In genomic region chr19:40025938-40026596, GRCh38 we compare ENCODE assay signal across 1 cellular context.
TF ChIP-seq lines count a peak whose summit lies in the region.

No MANE protein-coding gene starts in this region.

TF ChIP-seq in HEK293, 187 proteins besides CTCF, POLR2A, EP300 and RAD21 (continued from another document):
- no peak; the same call in 1 of the 2 replicates for TF ChIP-seq REST (tag by site-specific recombination; IDR thresholded peaks at IDR 0.05)
- TF ChIP-seq HIC1 (tag by site-specific recombination; IDR thresholded peaks at IDR 0.05) = no peak
- no peak for TF ChIP-seq ZNF416 (tag by site-specific recombination; IDR thresholded peaks at IDR 0.05)
- no peak for TF ChIP-seq ZNF335 (tag by site-specific recombination; conservative IDR thresholded peaks at IDR 0.05)
- TF ChIP-seq ZBTB1 (tag by site-specific recombination; IDR thresholded peaks at IDR 0.05) = no peak
- TF ChIP-seq ZNF544 (tag by site-specific recombination; IDR thresholded peaks at IDR 0.05) = 0 out of 2 replicates have a peak, but pooled peaks have one; percentile 13
- TF ChIP-seq ZNF660 (tag by site-specific recombination; IDR thresholded peaks at IDR 0.05) = no peak
- TF ChIP-seq TSHZ1 (tag by site-specific recombination; IDR thresholded peaks at IDR 0.05; ENCODE audit: borderline replicate concordance) = no peak
- TF ChIP-seq ZNF548 (tag by site-specific recombination; IDR thresholded peaks at IDR 0.05) = no peak
- no peak for TF ChIP-seq ZNF629 (tag by site-specific recombination; IDR thresholded peaks at IDR 0.05)
- TF ChIP-seq ZNF354C (tag by site-specific recombination; IDR thresholded peaks at IDR 0.05; ENCODE audit: borderline replicate concordance, low read depth) = no peak
- no peak for TF ChIP-seq ZNF138 (tag by site-specific recombination; IDR thresholded peaks at IDR 0.05; ENCODE audit: borderline replicate concordance)
- no peak for TF ChIP-seq ZNF658 (tag by site-specific recombination; IDR thresholded peaks at IDR 0.05)
- TF ChIP-seq ZNF791 (tag by site-specific recombination; IDR thresholded peaks at IDR 0.05) = no peak
- no peak for TF ChIP-seq ZNF830 (tag by site-specific recombination; IDR thresholded peaks at IDR 0.05; ENCODE audit: low read depth)
- TF ChIP-seq ZEB2 (tag by site-specific recombination; IDR thresholded peaks at IDR 0.05) = no peak
- TF ChIP-seq ZSCAN16 (tag by site-specific recombination; IDR thresholded peaks at IDR 0.05) = no peak; the same call in 1 of the 2 replicates
- no peak for TF ChIP-seq ZNF350 (tag by site-specific recombination; IDR thresholded peaks at IDR 0.05)
- peak; percentile 54; the same call in 1 of the 2 replicates for TF ChIP-seq RBAK (tag by site-specific recombination; IDR thresholded peaks at IDR 0.05)
- no peak for TF ChIP-seq ZNF701 (tag by site-specific recombination; IDR thresholded peaks at IDR 0.05)
- no peak for TF ChIP-seq ZNF623 (tag by site-specific recombination; IDR thresholded peaks at IDR 0.05)
- peak; percentile 91 for TF ChIP-seq ZNF311 (tag by site-specific recombination; IDR thresholded peaks at IDR 0.05; ENCODE audit: borderline replicate concordance)
- no peak for TF ChIP-seq ZNF768 (tag by site-specific recombination; IDR thresholded peaks at IDR 0.05)
- TF ChIP-seq ZXDB (tag by site-specific recombination; IDR thresholded peaks at IDR 0.05) = no peak
- no peak for TF ChIP-seq ZFP37 (tag by site-specific recombination; IDR thresholded peaks at IDR 0.05)
- no peak for TF ChIP-seq GFI1B (tag by site-specific recombination; IDR thresholded peaks at IDR 0.05)
- TF ChIP-seq, protein P1, sequence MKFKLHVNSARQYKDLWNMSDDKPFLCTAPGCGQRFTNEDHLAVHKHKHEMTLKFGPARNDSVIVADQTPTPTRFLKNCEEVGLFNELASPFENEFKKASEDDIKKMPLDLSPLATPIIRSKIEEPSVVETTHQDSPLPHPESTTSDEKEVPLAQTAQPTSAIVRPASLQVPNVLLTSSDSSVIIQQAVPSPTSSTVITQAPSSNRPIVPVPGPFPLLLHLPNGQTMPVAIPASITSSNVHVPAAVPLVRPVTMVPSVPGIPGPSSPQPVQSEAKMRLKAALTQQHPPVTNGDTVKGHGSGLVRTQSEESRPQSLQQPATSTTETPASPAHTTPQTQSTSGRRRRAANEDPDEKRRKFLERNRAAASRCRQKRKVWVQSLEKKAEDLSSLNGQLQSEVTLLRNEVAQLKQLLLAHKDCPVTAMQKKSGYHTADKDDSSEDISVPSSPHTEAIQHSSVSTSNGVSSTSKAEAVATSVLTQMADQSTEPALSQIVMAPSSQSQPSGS (tag by site-specific recombination; IDR thresholded peaks at IDR 0.05; ENCODE audit: low read depth) = no peak
- TF ChIP-seq ZNF202 (tag by site-specific recombination; IDR thresholded peaks at IDR 0.05; ENCODE audit: borderline replicate concordance) = no peak
- TF ChIP-seq ZNF157 (tag by site-specific recombination; IDR thresholded peaks at IDR 0.05) = no peak
- 0 out of 2 replicates have a peak, but pooled peaks have one; percentile 10 for TF ChIP-seq ZNF211 (tag by site-specific recombination; IDR thresholded peaks at IDR 0.05; ENCODE audit: low read depth)
- no peak for TF ChIP-seq MYNN (tag by site-specific recombination; IDR thresholded peaks at IDR 0.05; ENCODE audit: borderline replicate concordance)
- no peak for TF ChIP-seq ZNF155 (tag by site-specific recombination; IDR thresholded peaks at IDR 0.05)
- TF ChIP-seq SP7 (tag by site-specific recombination; IDR thresholded peaks at IDR 0.05) = 0 out of 2 replicates have a peak, but pooled peaks have one; percentile 8
- no peak for TF ChIP-seq ZNF214 (tag by site-specific recombination; IDR thresholded peaks at IDR 0.05; ENCODE audit: borderline replicate concordance)
- TF ChIP-seq ZNF596 (tag by site-specific recombination; IDR thresholded peaks at IDR 0.05) = no peak
- no peak for TF ChIP-seq ZSCAN18 (tag by site-specific recombination; IDR thresholded peaks at IDR 0.05)
- no peak for TF ChIP-seq ZNF843 (tag by site-specific recombination; IDR thresholded peaks at IDR 0.05)
- no peak for TF ChIP-seq AEBP2 (tag by site-specific recombination; IDR thresholded peaks at IDR 0.05; ENCODE audit: borderline replicate concordance)
- TF ChIP-seq TRIM28 (IDR thresholded peaks at IDR 0.05; ENCODE audit: borderline replicate concordance, low read length) = no peak
- TF ChIP-seq ZNF433 (tag by site-specific recombination; IDR thresholded peaks at IDR 0.05; ENCODE audit: low read depth) = no peak
- no peak for TF ChIP-seq ZBTB7A (tag by site-specific recombination; IDR thresholded peaks at IDR 0.05; ENCODE audit: low read depth)
- TF ChIP-seq ZNF747 (tag by site-specific recombination; IDR thresholded peaks at IDR 0.05) = no peak
